23 cellular contexts compared by ENCODE assay signal in the genomic region with DNA sequence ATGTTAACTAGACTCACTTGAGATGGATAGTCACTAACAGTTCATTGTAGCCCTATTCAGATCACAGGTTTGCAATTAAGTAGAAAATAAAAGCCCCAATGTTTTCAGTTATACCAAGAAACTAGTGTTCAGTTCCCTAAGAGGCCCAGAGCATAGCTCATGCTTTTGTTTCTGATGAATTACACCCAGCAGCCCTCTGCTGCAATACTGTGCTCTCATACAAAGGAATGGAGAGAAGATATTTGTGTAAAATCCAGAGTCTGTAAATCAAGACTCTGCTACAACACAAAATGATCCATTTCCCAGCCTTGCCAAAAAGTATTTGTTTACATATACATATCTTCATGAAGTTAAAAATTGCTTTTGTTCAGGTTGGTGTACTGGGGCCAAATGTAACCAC.
A peak's percentile ranks its signal among the peaks of the same experiment; 100 is the strongest.
DNase-seq lines count a peak whose midpoint lies in the region; ATAC-seq and TF ChIP-seq lines count a peak whose summit lies in the region.
"Had no signal": no experiment of that assay in that cellular context is flagged by ENCODE, and none has a peak within 500 bp of the region (broad histone marks: within the 10 kb centered on the region; RNA-seq: fewer than 3 reads in every experiment).

No MANE protein-coding gene starts in this region.

- H3K4me1 ChIP-seq in GM23338 (ENCODE audit: insufficient read depth) = peaks cover 14% of the 10 kb centered on the region
- peaks cover 4 to 5% of the 10 kb centered on the region in 2 experiments; a peak in 2 of 4 replicates for H3K4me1 ChIP-seq in SK-N-SH (ENCODE audit: control insufficient read depth in 1 of 2, insufficient read depth in 2 of 2, low read depth in 1 of 2, low read length in 1 of 2)
- no peaks in the 10 kb centered on the region for H3K4me1 ChIP-seq in endodermal cell (ENCODE audit: control insufficient read depth, insufficient read depth, low read length)
- no peaks in the 10 kb centered on the region for H3K4me1 ChIP-seq in Peyer's patch
- H3K4me1 ChIP-seq: transverse colon had no signal

- H3K27me3 Mint-ChIP-seq in GM23338 (ENCODE audit: insufficient read depth, low read depth, poor library complexity) = peaks cover 2% of the 10 kb centered on the region
- H3K27me3 Mint-ChIP-seq in endodermal cell (ENCODE audit: insufficient read depth) = peaks cover 7% of the 10 kb centered on the region
- no peaks in the 10 kb centered on the region for H3K27me3 Mint-ChIP-seq in mesothelial cell of epicardium (ENCODE audit: low read depth)
- H3K27me3 Mint-ChIP-seq: activated naive CD8-positive, alpha-beta T cell; CD4-positive, alpha-beta memory T cell; memory B cell had no signal

- H3K79me2 ChIP-seq in GM23338 (replicated peaks; ENCODE audit: insufficient read depth) (no peaks in the 10 kb centered on the region), SK-N-SH (ENCODE audit: insufficient read depth) (no peaks in the 10 kb centered on the region)

- DNase-seq in GM23338 (ENCODE audit: low spot score) (no peak), SK-N-SH (no peak), endodermal cell (no peak), mesothelial cell of epicardium (ENCODE audit: low spot score in 2 of 2, unreplicated experiment in 2 of 2) (no peak), HK-2 (ENCODE audit: unreplicated experiment) (no peak), HEK293T (ENCODE audit: extremely low spot score) (no peak), Peyer's patch (no peak)
- DNase-seq: activated T-cell treated with anti-CD3 and anti-CD28 coated beads for 4 hours; CD4-positive, alpha-beta memory T cell; cerebellar nuclear complex; H7; KBM-7; NCI-H1417 treated with DMSO at 0.1 percent for 48 hours; NCI-H2081; NCI-H2227 treated with DMSO at 0.1 percent for 48 hours; NCI-H748 treated with DMSO at 0.1 percent for 48 hours; stimulated activated CD4-positive, alpha-beta T cell treated with anti-CD3 and anti-CD28 coated beads, Interleukin-1b, Interleukin-23, amount 100 ng/mL, for 48 hours; transverse colon had no signal

- peak; percentile 24; the same call in 1 of the 3 replicates for ATAC-seq in GM23338
- ATAC-seq in HG02642 (IDR thresholded peaks at IDR 0.05; ENCODE audit: poor library complexity, unreplicated experiment) = no peak

- TF ChIP-seq EP300 in SK-N-SH (IDR thresholded peaks at IDR 0.05; ENCODE audit: borderline replicate concordance in 1 of 2, low read depth in 1 of 2, low read length in 1 of 2) = no peak

- no peak overlapping the region for H3K4me2 ChIP-seq in GM23338
- H3K4me2 ChIP-seq in SK-N-SH = no peak overlapping the region
- H3K4me2 ChIP-seq: smooth muscle cell had no signal

- H3K36me3 ChIP-seq in GM23338 (ENCODE audit: insufficient read depth) (no peaks in the 10 kb centered on the region), SK-N-SH (replicated peaks in 1 of 2; ENCODE audit: control insufficient read depth in 1 of 2, insufficient read depth in 2 of 2, low read length in 1 of 2) (no peaks in the 10 kb centered on the region), endodermal cell (ENCODE audit: control insufficient read depth, insufficient read depth, low read length) (no peaks in the 10 kb centered on the region), Peyer's patch (no peaks in the 10 kb centered on the region)
- H3K36me3 ChIP-seq: transverse colon had no signal

- H3K9ac ChIP-seq in SK-N-SH = no peak overlapping the region
- no peak overlapping the region for H3K9ac ChIP-seq in endodermal cell (ENCODE audit: extremely low read depth, low read length, poor library complexity, severe bottlenecking)

- H3F3A ChIP-seq in GM23338 (replicated peaks; ENCODE audit: low read depth) (no peaks in the 10 kb centered on the region), SK-N-SH (replicated peaks; ENCODE audit: insufficient read depth) (no peaks in the 10 kb centered on the region)

- no peaks in the 10 kb centered on the region for H3K9me3 Mint-ChIP-seq in GM23338
- H3K9me3 Mint-ChIP-seq in endodermal cell = no peaks in the 10 kb centered on the region
- H3K9me3 Mint-ChIP-seq in mesothelial cell of epicardium = peaks cover 5% of the 10 kb centered on the region

- no peaks in the 10 kb centered on the region for H3K9me2 ChIP-seq in GM23338 (ENCODE audit: insufficient read depth)
- H3K9me2 ChIP-seq in SK-N-SH = no peaks in the 10 kb centered on the region

- no peak for TF ChIP-seq POLR2A in Peyer's patch (IDR thresholded peaks at IDR 0.05)

- H3K27ac ChIP-seq in GM23338 (ENCODE audit: low read depth) (no peak overlapping the region), SK-N-SH (ENCODE audit: low read depth in 2 of 2, low read length in 1 of 2) (no peak overlapping the region), endodermal cell (ENCODE audit: low read depth, low read length) (peak overlapping the region; percentile 36), Peyer's patch (no peak overlapping the region)
- H3K27ac ChIP-seq: RWPE1, transverse colon had no signal

- H3K27me3 ChIP-seq in GM23338 (ENCODE audit: insufficient read depth) (no peaks in the 10 kb centered on the region), SK-N-SH (ENCODE audit: insufficient read depth) (no peaks in the 10 kb centered on the region), endodermal cell (ENCODE audit: control insufficient read depth, insufficient read depth, low read length, poor library complexity, severe bottlenecking) (no peaks in the 10 kb centered on the region), Peyer's patch (no peaks in the 10 kb centered on the region)
- H3K27me3 ChIP-seq: transverse colon had no signal

- H3K36me3 Mint-ChIP-seq in GM23338 (ENCODE audit: low read depth) (no peaks in the 10 kb centered on the region), endodermal cell (ENCODE audit: low read depth) (no peaks in the 10 kb centered on the region), mesothelial cell of epicardium (no peaks in the 10 kb centered on the region)
- H3K36me3 Mint-ChIP-seq: activated naive CD8-positive, alpha-beta T cell; CD4-positive, alpha-beta memory T cell; memory B cell had no signal

- TF ChIP-seq CTCF in GM23338 (conservative IDR thresholded peaks at IDR 0.05; ENCODE audit: low read depth in 2 of 2) = no peak
- no peak for TF ChIP-seq CTCF in SK-N-SH (IDR thresholded peaks at IDR 0.05)
- TF ChIP-seq CTCF in endodermal cell (conservative IDR thresholded peaks at IDR 0.05) = no peak
- no peak for TF ChIP-seq CTCF in mesothelial cell of epicardium (IDR thresholded peaks at IDR 0.05; ENCODE audit: unreplicated experiment)
- no peak for TF ChIP-seq CTCF in Peyer's patch (IDR thresholded peaks at IDR 0.05)

- H2AFZ ChIP-seq in GM23338 = peak overlapping the region; percentile 14; the same call in 1 of the 2 replicates
- peak overlapping the region; percentile 69; the same call in 1 of the 2 replicates for H2AFZ ChIP-seq in SK-N-SH (ENCODE audit: low read depth)

- peaks cover 14% of the 10 kb centered on the region for H3K4me1 Mint-ChIP-seq in GM23338
- H3K4me1 Mint-ChIP-seq in endodermal cell = peaks cover 9% of the 10 kb centered on the region
- H3K4me1 Mint-ChIP-seq in mesothelial cell of epicardium = peaks cover 44% of the 10 kb centered on the region
- H3K4me1 Mint-ChIP-seq: CD4-positive, alpha-beta memory T cell; memory B cell had no signal

- H4K20me1 ChIP-seq in GM23338 (replicated peaks; ENCODE audit: insufficient read depth) (no peaks in the 10 kb centered on the region), SK-N-SH (ENCODE audit: insufficient read depth) (no peaks in the 10 kb centered on the region)

- no peak for TF ChIP-seq RAD21 in SK-N-SH (IDR thresholded peaks at IDR 0.05; ENCODE audit: low read length)

- H3K4me3 Mint-ChIP-seq in GM23338 (no peak overlapping the region), endodermal cell (no peak overlapping the region), mesothelial cell of epicardium (no peak overlapping the region)
- H3K4me3 Mint-ChIP-seq: activated naive CD8-positive, alpha-beta T cell; CD4-positive, alpha-beta memory T cell; memory B cell had no signal

- POLR2A ChIA-PET in SK-N-SH (lab: Yijun Ruan, JAX) (no interaction called here), HEK293T (lab: Yijun Ruan, JAX) (no interaction called here)

- H3K4me3 ChIP-seq in GM23338 (no peak overlapping the region), SK-N-SH (ENCODE audit: low read depth in 2 of 2, low read length in 1 of 2) (no peak overlapping the region), endodermal cell (ENCODE audit: low read length) (no peak overlapping the region), Peyer's patch (no peak overlapping the region)
- H3K4me3 ChIP-seq: smooth muscle cell, transverse colon had no signal

- H3K27ac Mint-ChIP-seq in GM23338 (no peak overlapping the region), endodermal cell (no peak overlapping the region), mesothelial cell of epicardium (peak overlapping the region; percentile 86)
- H3K27ac Mint-ChIP-seq: activated naive CD8-positive, alpha-beta T cell; CD4-positive, alpha-beta memory T cell; memory B cell had no signal

- H3K9me3 ChIP-seq in SK-N-SH = no peaks in the 10 kb centered on the region
- no peaks in the 10 kb centered on the region for H3K9me3 ChIP-seq in endodermal cell (ENCODE audit: control insufficient read depth, low read length)
- H3K9me3 ChIP-seq in Peyer's patch = no peaks in the 10 kb centered on the region
- H3K9me3 ChIP-seq: transverse colon had no signal

- CTCF ChIA-PET in SK-N-SH (lab: Yijun Ruan, JAX) (interaction anchor here (1.4 to 1.5 kb wide), 2 partner anchors 13 to 596 kb away, joined by 3 to 4 read pairs; no protein-coding TSS in a partner anchor), HEK293T (lab: Yijun Ruan, JAX) (no interaction called here)

TF ChIP-seq in GM23338, 12 proteins besides CTCF, POLR2A, EP300 and RAD21 (continues in another document):
- TF ChIP-seq ZNF114 (CRISPR knock-in tag; IDR thresholded peaks at IDR 0.05) = no peak

TF ChIP-seq in SK-N-SH, 30 proteins besides CTCF, POLR2A, EP300 and RAD21 (continues in another document):
- no peak for TF ChIP-seq EZH2phosphoT487 (IDR thresholded peaks at IDR 0.05; ENCODE audit: borderline replicate concordance, low read depth)
- no peak for TF ChIP-seq GABPA (IDR thresholded peaks at IDR 0.05; ENCODE audit: low read depth)
- TF ChIP-seq YY1 (IDR thresholded peaks at IDR 0.05; ENCODE audit: low read depth) = no peak

TF ChIP-seq in HEK293T, 16 proteins besides CTCF, POLR2A, EP300 and RAD21 (continues in another document):
- no peak for TF ChIP-seq ZNF384 (IDR thresholded peaks at IDR 0.05)
- TF ChIP-seq FOXK2 (IDR thresholded peaks at IDR 0.05) = no peak
- TF ChIP-seq, protein P1, sequence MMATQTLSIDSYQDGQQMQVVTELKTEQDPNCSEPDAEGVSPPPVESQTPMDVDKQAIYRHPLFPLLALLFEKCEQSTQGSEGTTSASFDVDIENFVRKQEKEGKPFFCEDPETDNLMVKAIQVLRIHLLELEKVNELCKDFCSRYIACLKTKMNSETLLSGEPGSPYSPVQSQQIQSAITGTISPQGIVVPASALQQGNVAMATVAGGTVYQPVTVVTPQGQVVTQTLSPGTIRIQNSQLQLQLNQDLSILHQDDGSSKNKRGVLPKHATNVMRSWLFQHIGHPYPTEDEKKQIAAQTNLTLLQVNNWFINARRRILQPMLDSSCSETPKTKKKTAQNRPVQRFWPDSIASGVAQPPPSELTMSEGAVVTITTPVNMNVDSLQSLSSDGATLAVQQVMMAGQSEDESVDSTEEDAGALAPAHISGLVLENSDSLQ (IDR thresholded peaks at IDR 0.05) = no peak
- no peak for TF ChIP-seq L3MBTL2 (conservative IDR thresholded peaks at IDR 0.05)
- no peak for TF ChIP-seq BHLHE40 (IDR thresholded peaks at IDR 0.05; ENCODE audit: borderline replicate concordance)
- no peak for TF ChIP-seq SUZ12 (IDR thresholded peaks at IDR 0.05)
